ENCODE assay signal across 37 cellular contexts in the genomic region with DNA sequence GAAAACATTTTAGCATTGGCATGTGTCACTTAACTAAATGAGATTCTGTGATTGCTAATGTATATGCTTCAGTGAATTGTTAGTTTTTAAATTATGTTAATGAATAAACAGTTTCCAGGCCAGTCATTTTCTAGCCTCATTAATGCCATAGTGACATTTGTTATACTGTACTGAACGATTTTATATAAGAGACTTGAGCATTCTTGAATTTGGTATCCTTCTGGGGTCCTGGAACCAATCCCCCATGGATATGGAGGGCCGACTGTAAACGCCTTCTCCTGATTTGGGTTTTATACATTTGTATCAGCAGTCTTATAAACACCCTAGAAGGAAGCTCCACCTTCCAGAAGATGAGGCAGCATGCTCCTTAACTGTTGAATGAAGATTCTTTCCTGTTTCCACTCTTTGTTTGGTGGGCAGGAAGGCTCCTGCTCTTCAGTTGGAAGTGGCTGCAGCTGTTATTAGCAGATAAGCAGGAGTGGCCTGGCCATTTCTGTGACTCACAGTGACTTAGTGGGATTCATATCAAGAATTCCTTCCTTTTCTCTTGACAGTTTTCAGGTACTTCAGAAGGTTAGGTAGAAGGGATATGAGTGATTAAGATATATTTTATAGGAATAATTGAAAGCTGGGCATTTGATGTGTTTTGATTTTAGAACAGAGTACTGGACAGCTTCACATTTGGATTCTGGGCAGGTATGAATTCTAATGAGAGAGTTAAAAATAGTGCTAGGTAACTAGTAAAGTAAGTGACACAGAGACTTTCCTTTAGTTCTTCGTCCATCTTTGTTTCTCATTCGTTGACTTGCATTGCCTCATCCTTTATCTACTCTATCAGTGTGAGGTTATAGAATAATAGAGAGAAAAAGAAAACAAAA.
DNase-seq lines count a peak whose midpoint lies in the region; ATAC-seq and TF ChIP-seq lines count a peak whose summit lies in the region.
"Had no signal": no experiment of that assay in that cellular context is flagged by ENCODE, and none has a peak within 500 bp of the region (broad histone marks: within the 10 kb centered on the region; RNA-seq: fewer than 3 reads in every experiment).

No MANE protein-coding gene starts in this region.

- no peaks in the 10 kb centered on the region for H3K36me3 ChIP-seq in SJCRH30
- no peaks in the 10 kb centered on the region for H3K36me3 ChIP-seq in mesodermal cell (ENCODE audit: control insufficient read depth, insufficient read depth, low read length)
- H3K36me3 ChIP-seq: colonic mucosa, suprapubic skin, upper lobe of left lung, WERI-Rb-1 had no signal

- H3K9me3 Mint-ChIP-seq in activated CD4-positive, alpha-beta memory T cell treated with anti-CD3 and anti-CD28 coated beads, Interleukin-2, amount 10 ng/mL, durations not matched to agents 7 days and 5 days, result no peaks in the 10 kb centered on the region
- H3K9me3 Mint-ChIP-seq in activated CD4-positive, alpha-beta T cell treated with anti-CD3 and anti-CD28 coated beads, Interleukin-2, amount 10 ng/mL, durations not matched to agents 7 days and 5 days, result peaks cover 3% of the 10 kb centered on the region
- H3K9me3 Mint-ChIP-seq: activated naive CD8-positive, alpha-beta T cell treated with anti-CD3 and anti-CD28 coated beads for 36 hours; effector memory CD8-positive, alpha-beta T cell; T-helper 2 cell treated with Interferon-gamma antibody and Interleukin-4, amounts not matched to agents 5 μg/mL and 100 μg/mL, for 36 hours had no signal

- no peak for TF ChIP-seq POLR2A in erythroblast (IDR thresholded peaks at IDR 0.05; ENCODE audit: low read length)

- DNase-seq in ELF-1 (ENCODE audit: low read depth, low spot score) (peak; percentile 3), SJCRH30 (peak; percentile 39 to 52), erythroblast (lab: John Stamatoyannopoulos, UW) (peak; percentile 81 to 83)
- no peak for DNase-seq in activated CD4-positive, alpha-beta memory T cell treated with anti-CD3 and anti-CD28 coated beads, Interleukin-2, amount 10 ng/mL, durations not matched to agents 7 days and 5 days
- DNase-seq in activated CD4-positive, alpha-beta T cell treated with anti-CD3 and anti-CD28 coated beads, Interleukin-2, amount 10 ng/mL, durations not matched to agents 7 days and 5 days, result no peak
- DNase-seq: activated CD4-positive, alpha-beta T cell treated with anti-CD3 and anti-CD28 coated beads for 48 hours; activated effector memory CD4-positive, alpha-beta T cell treated with Interleukin-2 at 50 U/mL for 16 hours; activated naive CD8-positive, alpha-beta T cell treated with anti-CD3 and anti-CD28 coated beads for 36 hours; aorta; C1 segment of cervical spinal cord; Calu3; colonic mucosa; DMS79; effector memory CD8-positive, alpha-beta T cell; foreskin fibroblast; GDM1; GM23248; kidney glomerular epithelial cell; NCI-H1105; NCI-H2029 treated with DMSO at 0.1 percent for 48 hours; NCI-H226; NCI-H526 treated with DMSO at 0.1 percent for 48 hours; nephron progenitor cell; NK-92 treated with Interleukin-12 subunit alpha and Interleukin-12 subunit beta, amount 100 ng/mL, for 24 hours; PC-9; retina; SHP77; stimulated activated CD4-positive, alpha-beta T cell treated with anti-CD3 and anti-CD28 coated beads, Interleukin-1b, Interleukin-23, amount 100 ng/mL, for 48 hours; stimulated activated naive CD4-positive, alpha-beta T cell treated with Interleukin-2 at 50 U/mL for 16 hours; upper lobe of left lung; WERI-Rb-1 had no signal

- POLR2A ChIA-PET in activated CD4-positive, alpha-beta memory T cell treated with anti-CD3 and anti-CD28 coated beads, Interleukin-2, amount 10 ng/mL, durations not matched to agents 7 days and 5 days (lab: Charles Lee), result no interaction called here
- POLR2A ChIA-PET in activated CD4-positive, alpha-beta T cell treated with anti-CD3 and anti-CD28 coated beads, Interleukin-2, amount 10 ng/mL, durations not matched to agents 7 days and 5 days (lab: Charles Lee), result no interaction called here

- peak overlapping the region; percentile 4; the same call in 1 of the 2 replicates for H3K27ac ChIP-seq in SJCRH30
- peak overlapping the region; percentile 51 for H3K27ac ChIP-seq in mesodermal cell (ENCODE audit: low read depth, low read length, severe bottlenecking)
- H3K27ac ChIP-seq: colonic mucosa, GM23248, PC-9, suprapubic skin, WERI-Rb-1 had no signal

- no peak overlapping the region for H3K4me3 Mint-ChIP-seq in activated CD4-positive, alpha-beta memory T cell treated with anti-CD3 and anti-CD28 coated beads, Interleukin-2, amount 10 ng/mL, durations not matched to agents 7 days and 5 days
- no peak overlapping the region for H3K4me3 Mint-ChIP-seq in activated CD4-positive, alpha-beta T cell treated with anti-CD3 and anti-CD28 coated beads, Interleukin-2, amount 10 ng/mL, durations not matched to agents 7 days and 5 days
- H3K4me3 Mint-ChIP-seq: activated naive CD8-positive, alpha-beta T cell treated with anti-CD3 and anti-CD28 coated beads for 36 hours; effector memory CD8-positive, alpha-beta T cell; nephron progenitor cell; T-helper 2 cell treated with Interferon-gamma antibody and Interleukin-4, amounts not matched to agents 5 μg/mL and 100 μg/mL, for 36 hours had no signal

- H3K27me3 Mint-ChIP-seq in activated CD4-positive, alpha-beta memory T cell treated with anti-CD3 and anti-CD28 coated beads, Interleukin-2, amount 10 ng/mL, durations not matched to agents 7 days and 5 days, result no peaks in the 10 kb centered on the region
- no peaks in the 10 kb centered on the region for H3K27me3 Mint-ChIP-seq in activated CD4-positive, alpha-beta T cell treated with anti-CD3 and anti-CD28 coated beads, Interleukin-2, amount 10 ng/mL, durations not matched to agents 7 days and 5 days
- H3K27me3 Mint-ChIP-seq: activated naive CD8-positive, alpha-beta T cell treated with anti-CD3 and anti-CD28 coated beads for 36 hours; effector memory CD8-positive, alpha-beta T cell had no signal

- no peaks in the 10 kb centered on the region for H3K9me3 ChIP-seq in SJCRH30 (replicated peaks)
- H3K9me3 ChIP-seq in mesodermal cell (ENCODE audit: control insufficient read depth, low read length), result peaks cover 3% of the 10 kb centered on the region
- H3K9me3 ChIP-seq: colonic mucosa, suprapubic skin, upper lobe of left lung had no signal

- H3K4me3 ChIP-seq in SJCRH30, result no peak overlapping the region
- no peak overlapping the region for H3K4me3 ChIP-seq in mesodermal cell (ENCODE audit: extremely low read depth, insufficient read depth, low read length, poor library complexity, severe bottlenecking)
- H3K4me3 ChIP-seq: colonic mucosa, GM23248, lung, PC-9, suprapubic skin, upper lobe of left lung had no signal

- CTCF ChIA-PET in activated CD4-positive, alpha-beta memory T cell treated with anti-CD3 and anti-CD28 coated beads, Interleukin-2, amount 10 ng/mL, durations not matched to agents 7 days and 5 days (lab: Charles Lee), result no interaction called here
- CTCF ChIA-PET in activated CD4-positive, alpha-beta T cell treated with anti-CD3 and anti-CD28 coated beads, Interleukin-2, amount 10 ng/mL, durations not matched to agents 7 days and 5 days (lab: Charles Lee), result interaction anchor here (1.3 kb wide), 1 partner anchor 18 kb away, joined by 4 read pairs; no protein-coding TSS in a partner anchor

- H3K4me1 Mint-ChIP-seq in activated CD4-positive, alpha-beta memory T cell treated with anti-CD3 and anti-CD28 coated beads, Interleukin-2, amount 10 ng/mL, durations not matched to agents 7 days and 5 days, result peaks cover 12% of the 10 kb centered on the region
- peaks cover 12% of the 10 kb centered on the region for H3K4me1 Mint-ChIP-seq in activated CD4-positive, alpha-beta T cell treated with anti-CD3 and anti-CD28 coated beads, Interleukin-2, amount 10 ng/mL, durations not matched to agents 7 days and 5 days
- H3K4me1 Mint-ChIP-seq: nephron progenitor cell had no signal

- H3K27me3 ChIP-seq in SJCRH30, result no peaks in the 10 kb centered on the region
- H3K27me3 ChIP-seq: colonic mucosa, suprapubic skin, upper lobe of left lung had no signal

- peaks cover 22% of the 10 kb centered on the region for H3K4me1 ChIP-seq in SJCRH30
- H3K4me1 ChIP-seq in mesodermal cell (ENCODE audit: control insufficient read depth, insufficient read depth, low read length, poor library complexity, severe bottlenecking), result peaks cover 14% of the 10 kb centered on the region
- H3K4me1 ChIP-seq: colonic mucosa, suprapubic skin had no signal

- H3K36me3 Mint-ChIP-seq in activated CD4-positive, alpha-beta memory T cell treated with anti-CD3 and anti-CD28 coated beads, Interleukin-2, amount 10 ng/mL, durations not matched to agents 7 days and 5 days (ENCODE audit: low read depth), result peaks cover under 1% of the 10 kb centered on the region
- no peaks in the 10 kb centered on the region for H3K36me3 Mint-ChIP-seq in activated CD4-positive, alpha-beta T cell treated with anti-CD3 and anti-CD28 coated beads, Interleukin-2, amount 10 ng/mL, durations not matched to agents 7 days and 5 days (ENCODE audit: low read depth)
- H3K36me3 Mint-ChIP-seq: activated naive CD8-positive, alpha-beta T cell treated with anti-CD3 and anti-CD28 coated beads for 36 hours had no signal

- no peak for ATAC-seq in HG02678 (IDR thresholded peaks at IDR 0.05; ENCODE audit: unreplicated experiment)
- ATAC-seq: effector memory CD8-positive, alpha-beta T cell; esophagus mucosa had no signal

- H3K27ac Mint-ChIP-seq in activated CD4-positive, alpha-beta memory T cell treated with anti-CD3 and anti-CD28 coated beads, Interleukin-2, amount 10 ng/mL, durations not matched to agents 7 days and 5 days, result no peak overlapping the region
- H3K27ac Mint-ChIP-seq in activated CD4-positive, alpha-beta T cell treated with anti-CD3 and anti-CD28 coated beads, Interleukin-2, amount 10 ng/mL, durations not matched to agents 7 days and 5 days, result no peak overlapping the region
- H3K27ac Mint-ChIP-seq: activated naive CD8-positive, alpha-beta T cell treated with anti-CD3 and anti-CD28 coated beads for 36 hours; effector memory CD8-positive, alpha-beta T cell; nephron progenitor cell; T-helper 2 cell treated with Interferon-gamma antibody and Interleukin-4, amounts not matched to agents 5 μg/mL and 100 μg/mL, for 36 hours had no signal

- 80% methylated on average over 1 of the region's 5 CpGs; no CpG with 5 or more reads in 1 of the 2 experiments for WGBS in mesodermal cell (ENCODE audit: insufficient coverage in 2 of 2), 2 experiments

Comparison
In these comparisons a context has a peak if more than half of its experiments do, and no peak if none do; other contexts are left out.
1. DNase-seq: peak in ELF-1 (single experiment), SJCRH30 (2 of 2) and erythroblast (2 of 2); none in activated CD4-positive, alpha-beta memory T cell treated with anti-CD3 and anti-CD28 coated beads, Interleukin-2, amount 10 ng/mL, durations not matched to agents 7 days and 5 days (single experiment) and activated CD4-positive, alpha-beta T cell treated with anti-CD3 and anti-CD28 coated beads, Interleukin-2, amount 10 ng/mL, durations not matched to agents 7 days and 5 days (single experiment).